ENCODE assay signal across 8 cellular contexts in the genomic region with DNA sequence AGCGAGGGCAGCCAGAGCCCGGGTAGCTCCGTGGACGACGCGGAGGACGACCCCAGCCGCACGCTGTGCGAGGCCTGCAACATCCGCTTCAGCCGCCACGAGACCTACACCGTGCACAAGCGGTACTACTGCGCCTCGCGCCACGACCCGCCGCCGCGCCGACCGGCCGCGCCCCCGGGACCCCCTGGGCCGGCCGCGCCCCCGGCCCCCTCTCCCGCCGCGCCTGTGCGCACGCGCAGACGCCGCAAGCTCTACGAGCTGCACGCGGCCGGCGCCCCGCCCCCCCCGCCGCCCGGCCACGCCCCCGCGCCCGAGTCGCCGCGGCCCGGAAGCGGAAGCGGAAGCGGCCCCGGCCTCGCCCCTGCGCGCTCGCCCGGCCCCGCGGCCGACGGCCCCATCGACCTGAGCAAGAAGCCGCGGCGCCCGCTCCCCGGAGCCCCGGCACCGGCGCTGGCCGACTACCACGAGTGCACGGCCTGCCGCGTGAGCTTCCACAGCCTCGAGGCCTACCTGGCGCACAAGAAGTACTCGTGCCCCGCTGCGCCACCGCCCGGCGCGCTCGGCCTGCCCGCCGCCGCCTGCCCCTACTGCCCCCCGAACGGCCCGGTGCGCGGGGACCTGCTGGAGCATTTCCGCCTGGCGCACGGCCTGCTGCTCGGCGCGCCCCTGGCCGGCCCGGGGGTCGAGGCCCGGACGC. TPM values are rescaled to one million over a fixed set of nuclear protein-coding genes. Genes with fewer than 3 reads are reported as not detected.
DNase-seq lines count a peak whose midpoint lies in the region; ATAC-seq and TF ChIP-seq lines count a peak whose summit lies in the region.

No MANE protein-coding gene starts in this region.

- ATAC-seq in GM21390 (IDR thresholded peaks at IDR 0.05; ENCODE audit: unreplicated experiment) = peak; percentile 54

- H3K9me3 ChIP-seq in CD8-positive, alpha-beta memory T cell (ENCODE audit: low read length) = no peaks in the 10 kb centered on the region
- no peaks in the 10 kb centered on the region for H3K9me3 ChIP-seq in effector memory CD4-positive, alpha-beta T cell (ENCODE audit: control insufficient read depth, low read length)

- peaks cover 0 to 5% (median 0%) of the 10 kb centered on the region in 3 donors for H3K36me3 Mint-ChIP-seq in CD8-positive, alpha-beta memory T cell
- peaks cover 7% of the 10 kb centered on the region for H3K36me3 Mint-ChIP-seq in mesothelial cell of epicardium

- no peaks in the 10 kb centered on the region for H3K27me3 ChIP-seq in CD8-positive, alpha-beta memory T cell (ENCODE audit: insufficient read depth, low read length, poor library complexity, severe bottlenecking)
- H3K27me3 ChIP-seq in effector memory CD4-positive, alpha-beta T cell (replicated peaks; ENCODE audit: control insufficient read depth, insufficient read depth, low read length, poor library complexity, severe bottlenecking) = no peaks in the 10 kb centered on the region

- H3K4me1 ChIP-seq in CD8-positive, alpha-beta memory T cell (ENCODE audit: insufficient read depth, low read length) = peaks cover 8% of the 10 kb centered on the region
- H3K4me1 ChIP-seq in effector memory CD4-positive, alpha-beta T cell (ENCODE audit: control insufficient read depth, insufficient read depth, low read length, poor library complexity, severe bottlenecking) = peaks cover 9% of the 10 kb centered on the region

- no peak overlapping the region for H3K27ac ChIP-seq in CD8-positive, alpha-beta memory T cell (ENCODE audit: low read depth, low read length)
- no peak overlapping the region for H3K27ac ChIP-seq in effector memory CD4-positive, alpha-beta T cell (ENCODE audit: insufficient read depth, low read length, poor library complexity, severe bottlenecking)

- peaks cover 5 to 15% (median 6%) of the 10 kb centered on the region in 3 donors for H3K4me1 Mint-ChIP-seq in CD8-positive, alpha-beta memory T cell
- H3K4me1 Mint-ChIP-seq in mesothelial cell of epicardium = peaks cover 20% of the 10 kb centered on the region

- no peak for TF ChIP-seq CTCF in mesothelial cell of epicardium (IDR thresholded peaks at IDR 0.05; ENCODE audit: unreplicated experiment)

- H3K27me3 Mint-ChIP-seq in CD8-positive, alpha-beta memory T cell = peaks cover 0 to 4% of the 10 kb centered on the region in 2 donors
- peaks cover 8% of the 10 kb centered on the region for H3K27me3 Mint-ChIP-seq in mesothelial cell of epicardium (ENCODE audit: low read depth)

- CTCF ChIA-PET in CD8-positive, alpha-beta memory T cell (lab: Charles Lee) = no interaction called here

- H3K27ac Mint-ChIP-seq in CD8-positive, alpha-beta memory T cell = peak overlapping the region in 1 of 8 donors; percentile 92
- no peak overlapping the region for H3K27ac Mint-ChIP-seq in mesothelial cell of epicardium

- peak overlapping the region in 3 of 7 donors; percentile 41 to 66 (median 63) for H3K4me3 Mint-ChIP-seq in CD8-positive, alpha-beta memory T cell
- H3K4me3 Mint-ChIP-seq in mesothelial cell of epicardium = no peak overlapping the region

- DNase-seq in CD8-positive, alpha-beta memory T cell = peak; percentile 73 to 84 (median 76)
- peak; percentile 74 for DNase-seq in NAMALWA (ENCODE audit: low spot score)
- DNase-seq in activated CD8-positive, alpha-beta memory T cell treated with anti-CD3 and anti-CD28 coated beads for 24 hours = peak; percentile 93
- peak; percentile 59 to 69 (median 68) for DNase-seq in effector memory CD4-positive, alpha-beta T cell
- peak; percentile 72 to 81 for DNase-seq in mesothelial cell of epicardium (ENCODE audit: low spot score in 2 of 2, unreplicated experiment in 2 of 2)
- peak; percentile 77 for DNase-seq in stimulated activated CD8-positive, alpha-beta memory T cell treated with anti-CD3 and anti-CD28 coated beads, Interleukin-15, amount 100 ng/mL, for 24 hours (ENCODE audit: low read depth)
- DNase-seq in cerebellar nuclear complex (lab: John Stamatoyannopoulos, UW) = no peak

- H3K9me3 Mint-ChIP-seq in CD8-positive, alpha-beta memory T cell = peaks cover 0 to 4% (median 0%) of the 10 kb centered on the region in 5 donors
- H3K9me3 Mint-ChIP-seq in mesothelial cell of epicardium = no peaks in the 10 kb centered on the region

- H3K36me3 ChIP-seq in CD8-positive, alpha-beta memory T cell (ENCODE audit: insufficient read depth, low read length) = no peaks in the 10 kb centered on the region
- H3K36me3 ChIP-seq in effector memory CD4-positive, alpha-beta T cell (ENCODE audit: control insufficient read depth, insufficient read depth, low read length) = no peaks in the 10 kb centered on the region

- no peak overlapping the region for H3K4me3 ChIP-seq in CD8-positive, alpha-beta memory T cell (ENCODE audit: low read length)
- no peak overlapping the region for H3K4me3 ChIP-seq in effector memory CD4-positive, alpha-beta T cell (ENCODE audit: insufficient read depth, low read depth, low read length, poor library complexity, severe bottlenecking)

- POLR2A ChIA-PET in CD8-positive, alpha-beta memory T cell (lab: Charles Lee) = interaction anchor here (0.6 kb wide), 1 partner anchor 54 kb away, joined by 3 read pairs; no protein-coding TSS in a partner anchor

RNA-seq across cellular contexts. Expression of gene ZC3H18, which starts 36.1 kb away (rescaled TPM):
- total RNA-seq in CD8-positive, alpha-beta memory T cell = 100 to 1,000 TPM in 1 of 2 experiments, 10 to 100 TPM in 1; 91.4 to 102 TPM
- polyA plus RNA-seq in CD8-positive, alpha-beta memory T cell = 21.6 TPM
- 59.9 to 64.9 TPM (median 62.2 TPM) in 3 replicates for total RNA-seq in mesothelial cell of epicardium

Comparison
In these comparisons a context has a peak if more than half of its experiments do, and no peak if none do; other contexts are left out.
1. DNase-seq: peak in CD8-positive, alpha-beta memory T cell (5 of 5), NAMALWA (single experiment), activated CD8-positive, alpha-beta memory T cell treated with anti-CD3 and anti-CD28 coated beads for 24 hours (single experiment), effector memory CD4-positive, alpha-beta T cell (3 of 3), mesothelial cell of epicardium (2 of 2) and stimulated activated CD8-positive, alpha-beta memory T cell treated with anti-CD3 and anti-CD28 coated beads, Interleukin-15, amount 100 ng/mL, for 24 hours (single experiment); none in cerebellar nuclear complex (0 of 2).